Comparison of ENCODE assay signal across 15 cellular contexts in the genomic region with DNA sequence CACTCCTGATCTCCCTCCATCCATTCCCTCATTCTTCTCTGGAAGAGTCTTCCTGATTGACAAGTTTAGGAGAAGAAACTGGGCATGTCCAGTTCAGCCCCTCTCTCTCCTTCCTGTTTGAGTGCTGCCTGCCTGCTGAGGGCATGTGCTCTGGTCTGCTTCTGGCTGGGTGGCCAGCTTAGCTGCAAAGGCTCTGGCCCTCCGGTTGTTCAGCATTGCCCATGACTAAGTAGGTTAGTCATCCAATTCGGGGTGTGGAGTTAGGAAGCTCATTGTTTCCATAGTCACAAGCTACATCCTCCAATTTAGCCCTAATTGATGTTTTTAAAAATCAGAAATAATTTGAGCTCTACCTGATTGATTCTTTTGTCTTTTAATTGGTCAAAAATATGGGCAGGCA. TPM values are rescaled to one million over a fixed set of nuclear protein-coding genes. Genes with fewer than 3 reads are reported as not detected.
DNase-seq lines count a peak whose midpoint lies in the region; ATAC-seq and TF ChIP-seq lines count a peak whose summit lies in the region.
"Had no signal": no experiment of that assay in that cellular context is flagged by ENCODE, and none has a peak within 500 bp of the region (broad histone marks: within the 10 kb centered on the region; RNA-seq: fewer than 3 reads in every experiment).

No MANE protein-coding gene starts in this region.

- TF ChIP-seq CTCF in Panc1 (IDR thresholded peaks at IDR 0.05) (no peak), osteoblast (IDR thresholded peaks at IDR 0.05; ENCODE audit: extremely low read depth, low read depth, low read length) (no peak), Caco-2 (IDR thresholded peaks at IDR 0.05; ENCODE audit: insufficient read depth in 1 of 2, low read depth in 1 of 2, low read length in 1 of 2, severe bottlenecking in 1 of 2, unreplicated experiment in 1 of 2) (no peak)

- H3K79me2 ChIP-seq in osteoblast (ENCODE audit: insufficient read depth, low read length), result no peaks in the 10 kb centered on the region

- H3K9me3 ChIP-seq in Panc1 (ENCODE audit: control insufficient read depth, insufficient read depth, low read depth, low read length) (no peaks in the 10 kb centered on the region), osteoblast (ENCODE audit: low read depth, low read length) (peaks cover 2% of the 10 kb centered on the region), Caco-2 (peaks cover 17% of the 10 kb centered on the region)

- no peaks in the 10 kb centered on the region for H4K20me1 ChIP-seq in osteoblast (ENCODE audit: insufficient read depth, low read length)

- H3K4me1 ChIP-seq in Panc1 (ENCODE audit: control insufficient read depth, insufficient read depth, low read length) (no peaks in the 10 kb centered on the region), osteoblast (ENCODE audit: insufficient read depth, low read length) (peaks cover 2% of the 10 kb centered on the region), Caco-2 (peaks cover 29% of the 10 kb centered on the region)

- no peak overlapping the region for H3K4me2 ChIP-seq in osteoblast (ENCODE audit: insufficient read depth, low read length)

- ATAC-seq in Panc1 (no peak), esophagus mucosa (peak; percentile 94)

- BruUV-seq in Panc1 (replicated peaks; lab: Mats Ljungman, UMichigan), result no TSS peak
- BruUV-seq in Caco-2 (replicated peaks; lab: Mats Ljungman, UMichigan), result no TSS peak

- POLR2A ChIA-PET in Panc1 (lab: Charles Lee) (no interaction called here), Caco-2 (lab: Charles Lee) (no interaction called here)

- no peak overlapping the region for H3K4me3 Mint-ChIP-seq in Caco-2 (ENCODE audit: unreplicated experiment)

- H3K4me3 ChIP-seq in Panc1 (ENCODE audit: low read depth in 2 of 2, low read length in 2 of 2), result no peak overlapping the region
- no peak overlapping the region for H3K4me3 ChIP-seq in osteoblast (ENCODE audit: insufficient read depth, low read length)
- no peak overlapping the region for H3K4me3 ChIP-seq in Caco-2 (ENCODE audit: low read depth, low read length)
- H3K4me3 ChIP-seq: SK-N-MC had no signal

- H3K27ac ChIP-seq in Panc1 (ENCODE audit: low read length) (no peak overlapping the region), osteoblast (ENCODE audit: low read depth, low read length) (no peak overlapping the region), caudate nucleus (ENCODE audit: low read depth, low read length) (no peak overlapping the region)
- H3K27ac ChIP-seq: SK-N-MC had no signal

- H3K27me3 ChIP-seq in Panc1 (ENCODE audit: control insufficient read depth, insufficient read depth, low read length), result no peaks in the 10 kb centered on the region
- H3K27me3 ChIP-seq in osteoblast (ENCODE audit: insufficient read depth, low read length), result peaks cover 8% of the 10 kb centered on the region
- H3K27me3 ChIP-seq in Caco-2 (replicated peaks; ENCODE audit: control insufficient read depth, insufficient read depth, low read length), result no peaks in the 10 kb centered on the region

- DNase-seq in GM04503 (ENCODE audit: low read depth) (peak; percentile 65), Panc1 (ENCODE audit: low read depth, low spot score) (peak; percentile 13), osteoblast (ENCODE audit: insufficient read length, low spot score, missing footprints) (peak; percentile 86), NCI-H1930 (lab: John Stamatoyannopoulos, UW) (no peak), Caco-2 (no peak), caudate nucleus (lab: John Stamatoyannopoulos, UW) (no peak), OCI-M1 (lab: John Stamatoyannopoulos, UW) (no peak)
- DNase-seq: activated CD4-positive, alpha-beta T cell treated with anti-CD3 and anti-CD28 coated beads for 1 hour; activated gamma-delta T cell; Karpas-422; NCI-H446 treated with DMSO at 0.1 percent for 48 hours; nucleus accumbens had no signal

- H3K9me3 Mint-ChIP-seq in Caco-2 (ENCODE audit: unreplicated experiment), result peaks cover 29% of the 10 kb centered on the region

- intact Hi-C loops in Panc1 (cut with micrococcal nuclease; ENCODE audit: unreplicated experiment), result no loop called here
- intact Hi-C loops in Caco-2 (cut with micrococcal nuclease; ENCODE audit: unreplicated experiment), result no loop called here

- peak overlapping the region; percentile 59 for H2AFZ ChIP-seq in osteoblast (ENCODE audit: low read length)

- H3K27me3 Mint-ChIP-seq in Caco-2 (ENCODE audit: insufficient read depth, unreplicated experiment), result no peaks in the 10 kb centered on the region

- H3K36me3 ChIP-seq in Panc1 (ENCODE audit: control insufficient read depth, insufficient read depth, low read length) (no peaks in the 10 kb centered on the region), osteoblast (ENCODE audit: insufficient read depth, low read length) (no peaks in the 10 kb centered on the region), Caco-2 (ENCODE audit: control insufficient read depth, insufficient read depth, low read length) (no peaks in the 10 kb centered on the region)

- in situ Hi-C loops in Panc1 (cut with HindIII; ENCODE audit: low pct_unique_long_range_greater_than_20kb, low sequenced_read_pairs), result no loop called here

- no peak overlapping the region for H3K27ac Mint-ChIP-seq in Caco-2 (ENCODE audit: unreplicated experiment)

- H3K36me3 Mint-ChIP-seq in Caco-2 (ENCODE audit: insufficient read depth, unreplicated experiment), result peaks cover 18% of the 10 kb centered on the region

- H3K4me1 Mint-ChIP-seq in Caco-2 (ENCODE audit: low read depth, unreplicated experiment), result peaks cover 22% of the 10 kb centered on the region

- CTCF ChIA-PET in Panc1 (lab: Charles Lee) (no interaction called here), Caco-2 (lab: Charles Lee) (interaction anchor here (1.7 kb wide), 1 partner anchor 26 kb away, joined by 4 read pairs; no protein-coding TSS in a partner anchor)

RNA-seq across cellular contexts. Expression of a gene that starts 25.6 kb away (rescaled TPM):
- total RNA-seq in Panc1 (2021; ENCODE audit: unreplicated experiment) (not detected), esophagus mucosa (not detected), osteoblast (not detected in 2 replicates), Caco-2 (2022) (0.41 TPM in 1 of 2 replicates, not detected in the other)
- polyA plus RNA-seq in Panc1 (2012; ENCODE audit: insufficient read length), result not detected
- total RNA-seq: temporal lobe had no signal

RNA-seq across cellular contexts. Expression of a gene that starts 30.4 kb away (rescaled TPM):
- total RNA-seq in Panc1 (2021; ENCODE audit: unreplicated experiment) (not detected), esophagus mucosa (10.9 TPM), osteoblast (not detected in 2 replicates), Caco-2 (2022) (9.2 and 13.0 TPM in 2 replicates)
- polyA plus RNA-seq in Panc1 (2012; ENCODE audit: insufficient read length), result not detected
- total RNA-seq: temporal lobe had no signal

Comparison
In these comparisons a context has a peak if more than half of its experiments do, and no peak if none do; other contexts are left out.
1. DNase-seq: peak in GM04503 (single experiment), Panc1 (single experiment) and osteoblast (single experiment); none in NCI-H1930 (0 of 2), Caco-2 (0 of 2), caudate nucleus (0 of 61) and OCI-M1 (single experiment).